Comparison of ENCODE assay signal across 11 cellular contexts in the genomic region with DNA sequence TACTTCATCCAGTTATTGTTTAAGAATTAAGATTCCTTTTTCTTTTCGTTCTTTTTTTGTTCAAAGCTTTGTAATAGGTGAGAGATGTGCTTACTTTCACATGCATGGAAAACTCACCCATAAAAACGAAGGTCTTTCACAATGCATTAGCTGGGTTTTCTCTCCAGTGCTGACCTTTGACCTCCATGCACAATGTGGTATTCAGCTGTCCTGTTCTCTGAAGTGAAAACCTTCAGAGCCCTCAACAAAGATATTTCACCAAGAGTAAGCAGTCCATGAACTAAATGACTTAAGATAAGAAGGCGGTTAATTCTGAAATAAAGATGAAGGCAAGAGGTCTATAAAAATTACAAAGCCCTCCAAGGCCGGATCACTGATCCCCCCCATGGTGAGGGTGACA.
DNase-seq lines count a peak whose midpoint lies in the region; ATAC-seq and TF ChIP-seq lines count a peak whose summit lies in the region.
"Had no signal": no experiment of that assay in that cellular context is flagged by ENCODE, and none has a peak within 500 bp of the region (broad histone marks: within the 10 kb centered on the region; RNA-seq: fewer than 3 reads in every experiment).

No MANE protein-coding gene starts in this region.

- no peaks in the 10 kb centered on the region for H3K27me3 ChIP-seq in adipocyte (replicated peaks; ENCODE audit: control insufficient read depth, insufficient read depth, low read length)

- H3K36me3 ChIP-seq in adipocyte (ENCODE audit: control insufficient read depth, insufficient read depth, low read length, severe bottlenecking) = peaks cover 23% of the 10 kb centered on the region

- peaks cover 18% of the 10 kb centered on the region for H3K4me1 Mint-ChIP-seq in T-helper 17 cell
- H3K4me1 Mint-ChIP-seq in stimulated activated naive CD8-positive, alpha-beta T cell treated with anti-CD3 and anti-CD28 coated beads, Interleukin-15, amount 100 ng/mL, for 72 hours = peaks cover 11% of the 10 kb centered on the region

- H3K9me3 ChIP-seq in adipocyte (ENCODE audit: control insufficient read depth, low read length) = no peaks in the 10 kb centered on the region
- H3K9me3 ChIP-seq in T-helper 17 cell (ENCODE audit: control insufficient read depth, low read length, poor library complexity, severe bottlenecking) = no peaks in the 10 kb centered on the region

- peak; percentile 55 for DNase-seq in HFF-Myc (ENCODE audit: extremely low read depth, low read depth)
- no peak for DNase-seq in adipocyte (ENCODE audit: low read depth)
- peak; percentile 69 for DNase-seq in fibroblast of pulmonary artery (ENCODE audit: low read depth)
- peak; percentile 69 for DNase-seq in retina
- no peak for DNase-seq in T-helper 17 cell
- DNase-seq in stimulated activated naive CD8-positive, alpha-beta T cell treated with anti-CD3 and anti-CD28 coated beads, Interleukin-15, amount 100 ng/mL, for 72 hours = no peak
- no peak for DNase-seq in substantia nigra (lab: John Stamatoyannopoulos, UW)
- DNase-seq in NCI-H146 (lab: John Stamatoyannopoulos, UW) = no peak
- DNase-seq: NCI-H1694, right cardiac atrium had no signal

- H3K36me3 Mint-ChIP-seq in T-helper 17 cell (ENCODE audit: low read depth) = peaks cover 5% of the 10 kb centered on the region
- H3K36me3 Mint-ChIP-seq: CD14-positive monocyte had no signal

- no peak overlapping the region for H3K4me3 Mint-ChIP-seq in T-helper 17 cell
- H3K4me3 Mint-ChIP-seq in stimulated activated naive CD8-positive, alpha-beta T cell treated with anti-CD3 and anti-CD28 coated beads, Interleukin-15, amount 100 ng/mL, for 72 hours = no peak overlapping the region
- H3K4me3 Mint-ChIP-seq: CD14-positive monocyte had no signal

- no peak overlapping the region for H3K27ac ChIP-seq in substantia nigra (ENCODE audit: low read depth, low read length, poor library complexity, severe bottlenecking)

- ATAC-seq in T-helper 17 cell = no peak
- ATAC-seq in stimulated activated naive CD8-positive, alpha-beta T cell treated with anti-CD3 and anti-CD28 coated beads, Interleukin-15, amount 100 ng/mL, for 72 hours = no peak
- ATAC-seq: right cardiac atrium had no signal

- H3K9me3 Mint-ChIP-seq in stimulated activated naive CD8-positive, alpha-beta T cell treated with anti-CD3 and anti-CD28 coated beads, Interleukin-15, amount 100 ng/mL, for 72 hours = no peaks in the 10 kb centered on the region

- TF ChIP-seq CTCF in HFF-Myc (IDR thresholded peaks at IDR 0.05; ENCODE audit: low read depth, low read length, missing control alignments) (no peak), fibroblast of pulmonary artery (IDR thresholded peaks at IDR 0.05; ENCODE audit: low read length, missing control alignments) (no peak)

- H3K4me3 ChIP-seq in HFF-Myc (replicated peaks; ENCODE audit: low read depth, low read length) (no peak overlapping the region), adipocyte (ENCODE audit: low read length) (peak overlapping the region; percentile 26), fibroblast of pulmonary artery (replicated peaks; ENCODE audit: low read depth, low read length) (no peak overlapping the region)

- H3K4me1 ChIP-seq in adipocyte (ENCODE audit: control insufficient read depth, insufficient read depth, low read length) = peaks cover 99% of the 10 kb centered on the region

- H3K27ac Mint-ChIP-seq in T-helper 17 cell = no peak overlapping the region
- H3K27ac Mint-ChIP-seq in stimulated activated naive CD8-positive, alpha-beta T cell treated with anti-CD3 and anti-CD28 coated beads, Interleukin-15, amount 100 ng/mL, for 72 hours = no peak overlapping the region
- H3K27ac Mint-ChIP-seq: CD14-positive monocyte had no signal

- H3K9ac ChIP-seq in adipocyte (ENCODE audit: low read length) = peak overlapping the region; percentile 69

- H3K27me3 Mint-ChIP-seq in T-helper 17 cell = peaks cover 24% of the 10 kb centered on the region
- H3K27me3 Mint-ChIP-seq in stimulated activated naive CD8-positive, alpha-beta T cell treated with anti-CD3 and anti-CD28 coated beads, Interleukin-15, amount 100 ng/mL, for 72 hours = peaks cover 6% of the 10 kb centered on the region

Comparison
In these comparisons a context has a peak if more than half of its experiments do, and no peak if none do; other contexts are left out.
1. DNase-seq: peak in HFF-Myc (single experiment), fibroblast of pulmonary artery (single experiment) and retina (single experiment); none in adipocyte (single experiment), T-helper 17 cell (0 of 3), stimulated activated naive CD8-positive, alpha-beta T cell treated with anti-CD3 and anti-CD28 coated beads, Interleukin-15, amount 100 ng/mL, for 72 hours (0 of 2), substantia nigra (0 of 49) and NCI-H146 (single experiment).